In the genomic region with DNA sequence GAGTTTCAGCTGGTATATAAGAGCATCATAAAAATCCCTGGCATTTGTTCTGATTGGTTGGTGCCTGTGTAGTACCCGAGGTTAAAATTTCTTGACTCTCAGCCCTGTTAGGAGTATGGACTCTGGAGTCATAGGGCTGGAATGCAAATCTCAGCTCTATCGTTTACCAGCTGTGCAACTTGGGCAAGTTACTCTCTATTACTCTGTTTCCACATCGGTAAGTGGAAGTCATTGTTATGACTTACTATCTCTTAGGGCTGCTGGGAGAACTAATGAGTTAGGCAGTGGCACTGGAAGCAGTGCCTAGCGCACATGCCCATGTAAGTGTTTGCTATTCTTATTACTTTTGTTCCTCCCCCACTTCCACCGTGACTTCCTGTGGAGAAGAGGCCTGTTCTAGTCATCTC, we compare ENCODE assay signal across 17 cellular contexts.
A peak's percentile ranks its signal among the peaks of the same experiment; 100 is the strongest.
DNase-seq lines count a peak whose midpoint lies in the region; TF ChIP-seq lines count a peak whose summit lies in the region.
"Had no signal": no experiment of that assay in that cellular context is flagged by ENCODE, and none has a peak within 500 bp of the region (broad histone marks: within the 10 kb centered on the region; RNA-seq: fewer than 3 reads in every experiment).

No MANE protein-coding gene starts in this region.

- H3K36me3 ChIP-seq in adipocyte (ENCODE audit: control insufficient read depth, insufficient read depth, low read length, severe bottlenecking) = no peaks in the 10 kb centered on the region
- no peaks in the 10 kb centered on the region for H3K36me3 ChIP-seq in tibial artery

- H3K4me1 Mint-ChIP-seq in activated T-helper 2 cell treated with anti-CD3 and anti-CD28 coated beads, Interferon-gamma antibody, Interleukin-2, Interleukin-4, amounts not matched to agents 10 μg/mL and 5 μg/mL and 100 μg/mL, durations not matched to agents 14 hours and 24 hours and 36 hours (ENCODE audit: low read depth) = no peaks in the 10 kb centered on the region
- H3K4me1 Mint-ChIP-seq: mesothelial cell of epicardium had no signal

- no peak overlapping the region for H3K9ac ChIP-seq in adipocyte (ENCODE audit: low read length)

- H3K27ac ChIP-seq in tibial artery (peak overlapping the region; percentile 85 to 86), dorsolateral prefrontal cortex (peak overlapping the region in 20 of 59 donors; percentile 3 to 100 (median 96))

- no peaks in the 10 kb centered on the region for H3K9me3 Mint-ChIP-seq in activated T-helper 2 cell treated with anti-CD3 and anti-CD28 coated beads, Interferon-gamma antibody, Interleukin-2, Interleukin-4, amounts not matched to agents 10 μg/mL and 5 μg/mL and 100 μg/mL, durations not matched to agents 14 hours and 24 hours and 36 hours
- H3K9me3 Mint-ChIP-seq: activated naive CD8-positive, alpha-beta T cell treated with anti-CD3 and anti-CD28 coated beads for 36 hours had no signal

- no peak overlapping the region for H3K27ac Mint-ChIP-seq in activated T-helper 2 cell treated with anti-CD3 and anti-CD28 coated beads, Interferon-gamma antibody, Interleukin-2, Interleukin-4, amounts not matched to agents 10 μg/mL and 5 μg/mL and 100 μg/mL, durations not matched to agents 14 hours and 24 hours and 36 hours
- H3K27ac Mint-ChIP-seq: activated naive CD8-positive, alpha-beta T cell treated with anti-CD3 and anti-CD28 coated beads for 36 hours; mesothelial cell of epicardium had no signal

- H3K4me3 ChIP-seq in adipocyte (ENCODE audit: low read length) (no peak overlapping the region), tibial artery (no peak overlapping the region), dorsolateral prefrontal cortex (no peak overlapping the region)

- H3K27me3 ChIP-seq in adipocyte (replicated peaks; ENCODE audit: control insufficient read depth, insufficient read depth, low read length) = no peaks in the 10 kb centered on the region
- H3K27me3 ChIP-seq in tibial artery = no peaks in the 10 kb centered on the region
- no peaks in the 10 kb centered on the region for H3K27me3 ChIP-seq in dorsolateral prefrontal cortex

- H3K36me3 Mint-ChIP-seq in activated T-helper 2 cell treated with anti-CD3 and anti-CD28 coated beads, Interferon-gamma antibody, Interleukin-2, Interleukin-4, amounts not matched to agents 10 μg/mL and 5 μg/mL and 100 μg/mL, durations not matched to agents 14 hours and 24 hours and 36 hours (ENCODE audit: low read depth) = no peaks in the 10 kb centered on the region
- H3K36me3 Mint-ChIP-seq: activated naive CD8-positive, alpha-beta T cell treated with anti-CD3 and anti-CD28 coated beads for 36 hours; mesothelial cell of epicardium had no signal

- no peaks in the 10 kb centered on the region for H3K27me3 Mint-ChIP-seq in activated T-helper 2 cell treated with anti-CD3 and anti-CD28 coated beads, Interferon-gamma antibody, Interleukin-2, Interleukin-4, amounts not matched to agents 10 μg/mL and 5 μg/mL and 100 μg/mL, durations not matched to agents 14 hours and 24 hours and 36 hours (ENCODE audit: low read depth)

- H3K4me3 Mint-ChIP-seq in activated T-helper 2 cell treated with anti-CD3 and anti-CD28 coated beads, Interferon-gamma antibody, Interleukin-2, Interleukin-4, amounts not matched to agents 10 μg/mL and 5 μg/mL and 100 μg/mL, durations not matched to agents 14 hours and 24 hours and 36 hours (ENCODE audit: low read depth) = no peak overlapping the region
- H3K4me3 Mint-ChIP-seq: activated naive CD8-positive, alpha-beta T cell treated with anti-CD3 and anti-CD28 coated beads for 36 hours; mesothelial cell of epicardium had no signal

- no peaks in the 10 kb centered on the region for H3K9me3 ChIP-seq in adipocyte (ENCODE audit: control insufficient read depth, low read length)
- H3K9me3 ChIP-seq in tibial artery = no peaks in the 10 kb centered on the region

- DNase-seq in NCI-H345 (lab: John Stamatoyannopoulos, UW) (peak; percentile 36), NCI-H345 treated with DMSO at 0.1 percent for 48 hours (lab: John Stamatoyannopoulos, UW; ENCODE audit: unreplicated experiment) (no peak), adipocyte (ENCODE audit: low read depth) (peak; percentile 82), fibroblast of the conjunctiva (ENCODE audit: low read depth) (peak; percentile 43), tibial artery (no peak), dorsolateral prefrontal cortex (no peak), NCI-H2227 treated with DMSO at 0.1 percent for 48 hours (lab: John Stamatoyannopoulos, UW) (no peak)
- no peak for DNase-seq in activated T-helper 2 cell treated with anti-CD3 and anti-CD28 coated beads, Interferon-gamma antibody, Interleukin-2, Interleukin-4, amounts not matched to agents 10 μg/mL and 5 μg/mL and 100 μg/mL, durations not matched to agents 14 hours and 24 hours and 36 hours (ENCODE audit: low spot score)
- DNase-seq: ACHN; activated naive CD8-positive, alpha-beta T cell treated with anti-CD3 and anti-CD28 coated beads for 36 hours; DND-41; GOT3; islet precursor cell; Karpas-422; NCI-H1930; occipital lobe had no signal

- TF ChIP-seq CTCF in tibial artery (IDR thresholded peaks at IDR 0.05) (no peak), dorsolateral prefrontal cortex (IDR thresholded peaks at IDR 0.05 in 54 of 56, conservative IDR thresholded peaks at IDR 0.05 in 2 of 56; ENCODE audit: low read depth in 1 of 56, partially characterized antibody in 56 of 56) (no peak)

- intact Hi-C loops in tibial artery (cut with DNase I; ENCODE audit: low total_unique reads) = no loop called here
- intact Hi-C loops in dorsolateral prefrontal cortex (cut with DNase I) = loop anchor here in 1 of 2 donors (5.0 kb wide), 3 partner anchors 97 to 183 kb away; no protein-coding TSS in a partner anchor
- intact Hi-C loops in activated T-helper 2 cell treated with anti-CD3 and anti-CD28 coated beads, Interferon-gamma antibody, Interleukin-2, Interleukin-4, amounts not matched to agents 10 μg/mL and 5 μg/mL and 100 μg/mL, durations not matched to agents 14 hours and 24 hours and 36 hours (cut with micrococcal nuclease) = no loop called here

- peaks cover 48% of the 10 kb centered on the region for H3K4me1 ChIP-seq in adipocyte (ENCODE audit: control insufficient read depth, insufficient read depth, low read length)
- H3K4me1 ChIP-seq in tibial artery = peaks cover 0 to 70% (median 47%) of the 10 kb centered on the region in 4 donors

Comparison
In these comparisons a context has a peak if more than half of its experiments do, and no peak if none do; other contexts are left out.
1. DNase-seq: peak in NCI-H345 (single experiment), adipocyte (single experiment) and fibroblast of the conjunctiva (single experiment); none in NCI-H345 treated with DMSO at 0.1 percent for 48 hours (single experiment), tibial artery (0 of 2), dorsolateral prefrontal cortex (0 of 10), activated T-helper 2 cell treated with anti-CD3 and anti-CD28 coated beads, Interferon-gamma antibody, Interleukin-2, Interleukin-4, amounts not matched to agents 10 μg/mL and 5 μg/mL and 100 μg/mL, durations not matched to agents 14 hours and 24 hours and 36 hours (single experiment) and NCI-H2227 treated with DMSO at 0.1 percent for 48 hours (single experiment).